1 cellular context compared by ENCODE assay signal in the genomic region with DNA sequence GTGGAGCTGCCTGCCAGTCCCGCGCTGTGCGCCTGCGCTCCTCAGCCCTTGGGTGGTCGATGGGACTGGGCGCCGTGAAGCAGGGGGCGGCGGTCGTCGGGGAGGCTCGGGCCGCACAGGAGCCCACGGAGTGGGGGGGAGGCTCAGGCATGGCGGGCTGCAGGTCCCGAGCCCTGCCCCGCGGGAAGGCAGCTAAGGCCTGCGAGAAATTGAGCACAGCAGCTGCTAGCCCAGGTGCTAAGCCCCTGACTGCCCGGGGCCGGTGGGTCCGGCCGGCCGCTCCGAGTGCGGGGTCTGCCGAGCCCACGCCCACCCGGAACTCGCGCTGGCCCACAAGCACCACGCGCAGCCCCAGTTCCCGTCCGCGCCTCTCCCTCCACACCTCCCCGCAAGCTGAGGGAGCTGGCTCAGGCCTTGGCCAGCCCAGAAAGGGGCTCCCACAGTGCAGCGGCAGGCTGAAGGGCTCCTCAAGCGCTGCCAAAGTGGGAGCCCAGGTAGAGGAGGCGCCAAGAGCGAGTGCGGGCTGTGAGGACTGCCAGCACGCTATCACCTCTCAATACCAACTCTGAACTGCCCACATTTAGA. TPM values are rescaled to one million over a fixed set of nuclear protein-coding genes. Genes with fewer than 3 reads are reported as not detected.
"Had no signal": no experiment of that assay in that cellular context is flagged by ENCODE, and none has a peak within 500 bp of the region (broad histone marks: within the 10 kb centered on the region; RNA-seq: fewer than 3 reads in every experiment).

No MANE protein-coding gene starts in this region.

RNA-seq across cellular contexts. Expression of gene PRKAR2B, which starts 2.1 kb away (rescaled TPM):
- total RNA-seq: MCF 10A had no signal
